1 cellular context compared by ENCODE assay signal in genomic region chr3:41204369-41204768, GRCh38.
TF ChIP-seq lines count a peak whose summit lies in the region.

No MANE protein-coding gene starts in this region.

TF ChIP-seq in WTC11, 78 proteins besides CTCF, POLR2A, EP300 and RAD21 (continued from another document):
- no peak for TF ChIP-seq PREB (CRISPR knock-in tag; IDR thresholded peaks at IDR 0.05; ENCODE audit: borderline replicate concordance)
- no peak for TF ChIP-seq MYBL2 (CRISPR knock-in tag; IDR thresholded peaks at IDR 0.05)
- no peak for TF ChIP-seq TCF7 (CRISPR knock-in tag; IDR thresholded peaks at IDR 0.05; ENCODE audit: low read depth)
- no peak for TF ChIP-seq SP1 (CRISPR knock-in tag; conservative IDR thresholded peaks at IDR 0.05)
- no peak for TF ChIP-seq ZNF396 (CRISPR knock-in tag; IDR thresholded peaks at IDR 0.05; ENCODE audit: borderline replicate concordance)
- TF ChIP-seq MXD4 (CRISPR knock-in tag; IDR thresholded peaks at IDR 0.05; ENCODE audit: borderline replicate concordance), result no peak
- TF ChIP-seq ZNF263 (CRISPR knock-in tag; IDR thresholded peaks at IDR 0.05; ENCODE audit: low read depth), result no peak
- no peak for TF ChIP-seq SMAD4 (CRISPR knock-in tag; IDR thresholded peaks at IDR 0.05)
- TF ChIP-seq ELF4 (CRISPR knock-in tag; IDR thresholded peaks at IDR 0.05; ENCODE audit: low read depth), result no peak
- TF ChIP-seq ZMAT4 (CRISPR knock-in tag; IDR thresholded peaks at IDR 0.05), result no peak
- TF ChIP-seq ZNF219 (CRISPR knock-in tag; IDR thresholded peaks at IDR 0.05; ENCODE audit: borderline replicate concordance), result no peak
- no peak for TF ChIP-seq ZNF281 (CRISPR knock-in tag; IDR thresholded peaks at IDR 0.05)
- no peak for TF ChIP-seq HMGA2 (CRISPR knock-in tag; IDR thresholded peaks at IDR 0.05)
- no peak for TF ChIP-seq IRF1 (CRISPR knock-in tag; IDR thresholded peaks at IDR 0.05)
- TF ChIP-seq MAX (CRISPR knock-in tag; IDR thresholded peaks at IDR 0.05), result no peak
- TF ChIP-seq ETV6 (CRISPR knock-in tag; IDR thresholded peaks at IDR 0.05), result no peak
